In the genomic region with DNA sequence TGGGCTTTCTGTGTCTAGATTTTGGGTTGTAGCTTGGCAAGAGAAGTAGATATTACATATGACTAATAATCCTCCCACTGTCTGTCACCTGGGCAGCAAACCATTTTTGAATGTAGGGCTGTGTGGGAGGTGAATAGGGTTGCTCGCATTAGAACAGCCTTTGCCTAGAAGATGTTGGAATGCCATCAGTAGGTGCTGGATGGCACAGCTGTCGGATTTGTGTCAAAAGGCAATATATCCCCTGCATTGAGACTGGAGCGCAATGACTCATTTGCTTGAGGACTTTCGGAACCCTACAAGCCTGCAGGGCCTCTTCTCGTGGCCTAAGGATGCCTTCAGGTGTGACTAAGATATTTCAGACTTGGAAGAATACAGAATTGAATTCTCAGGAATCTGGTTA, we compare ENCODE assay signal across 15 cellular contexts.
DNase-seq lines count a peak whose midpoint lies in the region; ATAC-seq and TF ChIP-seq lines count a peak whose summit lies in the region.
"Had no signal": no experiment of that assay in that cellular context is flagged by ENCODE, and none has a peak within 500 bp of the region (broad histone marks: within the 10 kb centered on the region; RNA-seq: fewer than 3 reads in every experiment).

No MANE protein-coding gene starts in this region.

- H2AFZ ChIP-seq in PC-9 (no peak overlapping the region), smooth muscle cell (ENCODE audit: low read depth) (no peak overlapping the region)
- H2AFZ ChIP-seq: GM23248 had no signal

- H2BK120ac ChIP-seq in mesendoderm (ENCODE audit: low read depth, low read length): no peak overlapping the region

- peaks cover 4% of the 10 kb centered on the region for H3F3A ChIP-seq in PC-9 (ENCODE audit: insufficient read depth, low read depth)
- peaks cover 4% of the 10 kb centered on the region for H3F3A ChIP-seq in smooth muscle cell (ENCODE audit: low read depth)

- H3K4me1 ChIP-seq in PC-9 (replicated peaks; ENCODE audit: insufficient read depth): peaks cover 18% of the 10 kb centered on the region
- peaks cover 3% of the 10 kb centered on the region for H3K4me1 ChIP-seq in mesendoderm (ENCODE audit: control insufficient read depth, low read depth, low read length)
- peaks cover 34% of the 10 kb centered on the region for H3K4me1 ChIP-seq in smooth muscle cell (ENCODE audit: low read depth)
- H3K4me1 ChIP-seq: BLaER1 treated with 17β-estradiol and CSF1 and Interleukin-3, amounts not matched to agents 10 nM and 100 nM had no signal

- no peak overlapping the region for H4K5ac ChIP-seq in mesendoderm (ENCODE audit: low read length)

- H4K20me1 ChIP-seq in PC-9 (ENCODE audit: insufficient read depth): no peaks in the 10 kb centered on the region
- H4K20me1 ChIP-seq in smooth muscle cell (ENCODE audit: low read depth): no peaks in the 10 kb centered on the region
- H4K20me1 ChIP-seq: BLaER1 treated with 17β-estradiol and CSF1 and Interleukin-3, amounts not matched to agents 10 nM and 100 nM had no signal

- no peak overlapping the region for H2BK5ac ChIP-seq in mesendoderm (ENCODE audit: low read length)

- no peak overlapping the region for H3K27ac ChIP-seq in PC-9
- H3K27ac ChIP-seq in mesendoderm (ENCODE audit: low read depth, low read length): no peak overlapping the region
- H3K27ac ChIP-seq in smooth muscle cell (ENCODE audit: low read depth): peak overlapping the region; percentile 46
- H3K27ac ChIP-seq: BLaER1 treated with 17β-estradiol and CSF1 and Interleukin-3, amounts not matched to agents 10 nM and 100 nM; GM23248; HL-60 had no signal

- intact Hi-C loops in PC-9 (cut with micrococcal nuclease; ENCODE audit: unreplicated experiment): loop anchor here (5.0 to 10.0 kb wide), 2 partner anchors 59 to 384 kb away; no protein-coding TSS in a partner anchor

- no CpG with 5 or more reads among the region's 5 CpGs for WGBS in mesendoderm (ENCODE audit: extremely low coverage, insufficient coverage, low lambda C conversion rate)
- 77% methylated on average over 5 of the region's 5 CpGs for WGBS in smooth muscle cell (ENCODE audit: low lambda C conversion rate)

- H2AK5ac ChIP-seq in mesendoderm (ENCODE audit: low read length): no peak overlapping the region

- H3K27me3 ChIP-seq in PC-9 (ENCODE audit: insufficient read depth, low read depth) (no peaks in the 10 kb centered on the region), mesendoderm (ENCODE audit: insufficient read depth, low read length, poor library complexity) (no peaks in the 10 kb centered on the region), smooth muscle cell (ENCODE audit: low read depth) (no peaks in the 10 kb centered on the region)
- H3K27me3 ChIP-seq: BLaER1 treated with 17β-estradiol and CSF1 and Interleukin-3, amounts not matched to agents 10 nM and 100 nM had no signal

- no peak overlapping the region for H3K4me3 ChIP-seq in PC-9
- no peak overlapping the region for H3K4me3 ChIP-seq in epithelial cell of esophagus (ENCODE audit: low read length)
- no peak overlapping the region for H3K4me3 ChIP-seq in mesendoderm (ENCODE audit: low read length)
- no peak overlapping the region for H3K4me3 ChIP-seq in smooth muscle cell
- H3K4me3 ChIP-seq: BLaER1 treated with 17β-estradiol and CSF1 and Interleukin-3, amounts not matched to agents 10 nM and 100 nM; GM23248 had no signal

- H4K8ac ChIP-seq in mesendoderm (ENCODE audit: low read depth, low read length): no peak overlapping the region

- H2BK15ac ChIP-seq in mesendoderm (replicated peaks; ENCODE audit: low read depth): no peak overlapping the region

- TF ChIP-seq CTCF in PC-9 (conservative IDR thresholded peaks at IDR 0.05) (no peak), epithelial cell of esophagus (IDR thresholded peaks at IDR 0.05; ENCODE audit: insufficient read depth, low read depth, low read length, missing control alignments) (no peak), smooth muscle cell (IDR thresholded peaks at IDR 0.05; ENCODE audit: borderline replicate concordance, insufficient read depth, poor library complexity, severe bottlenecking) (no peak)

- H3K4me2 ChIP-seq in PC-9 (no peak overlapping the region), mesendoderm (ENCODE audit: low read length) (no peak overlapping the region), smooth muscle cell (no peak overlapping the region)
- H3K4me2 ChIP-seq: BLaER1 treated with 17β-estradiol and CSF1 and Interleukin-3, amounts not matched to agents 10 nM and 100 nM had no signal

- H3K56ac ChIP-seq in mesendoderm (ENCODE audit: low read length): no peak overlapping the region

- no peak overlapping the region for H3K4ac ChIP-seq in mesendoderm (ENCODE audit: low read depth, low read length)

- H3K36me3 ChIP-seq in PC-9 (ENCODE audit: low read depth) (no peaks in the 10 kb centered on the region), mesendoderm (ENCODE audit: control insufficient read depth, insufficient read depth, low read length) (no peaks in the 10 kb centered on the region), smooth muscle cell (ENCODE audit: low read depth) (no peaks in the 10 kb centered on the region)
- H3K36me3 ChIP-seq: BLaER1 treated with 17β-estradiol and CSF1 and Interleukin-3, amounts not matched to agents 10 nM and 100 nM had no signal

- no peaks in the 10 kb centered on the region for H3K9me2 ChIP-seq in PC-9 (ENCODE audit: insufficient read depth)

- H3K9ac ChIP-seq in mesendoderm (ENCODE audit: low read length): no peak overlapping the region
- H3K9ac ChIP-seq in smooth muscle cell (ENCODE audit: low read depth): no peak overlapping the region
- H3K9ac ChIP-seq: BLaER1 treated with 17β-estradiol and CSF1 and Interleukin-3, amounts not matched to agents 10 nM and 100 nM; GM23248 had no signal

- DNase-seq in PC-9 (peak; percentile 54 to 60), epithelial cell of esophagus (ENCODE audit: low read depth) (peak; percentile 58), mesendoderm (peak; percentile 30), smooth muscle cell (lab: John Stamatoyannopoulos, UW; ENCODE audit: unreplicated experiment) (no peak), NCI-H345 treated with DMSO at 0.1 percent for 48 hours (lab: John Stamatoyannopoulos, UW; ENCODE audit: unreplicated experiment) (no peak)
- DNase-seq in effector CD8-positive, alpha-beta T cell (lab: John Stamatoyannopoulos, UW): no peak
- DNase-seq: ACHN; CD4-positive, CD25-positive, alpha-beta regulatory T cell; DMS53; GF-D8; GM23248 had no signal

- H3K23ac ChIP-seq in mesendoderm (ENCODE audit: low read length): no peak overlapping the region

- H3K9me3 ChIP-seq in PC-9 (ENCODE audit: insufficient read depth, low read depth) (no peaks in the 10 kb centered on the region), smooth muscle cell (replicated peaks; ENCODE audit: low read depth) (no peaks in the 10 kb centered on the region)
- H3K9me3 ChIP-seq: BLaER1 treated with 17β-estradiol and CSF1 and Interleukin-3, amounts not matched to agents 10 nM and 100 nM had no signal

- ATAC-seq in HG02763 (IDR thresholded peaks at IDR 0.05; ENCODE audit: unreplicated experiment): no peak
- ATAC-seq: HCT116 had no signal

- no peaks in the 10 kb centered on the region for H3K79me1 ChIP-seq in mesendoderm (ENCODE audit: low read length)

- POLR2A ChIA-PET in PC-9 (lab: Charles Lee; ENCODE audit: unreplicated experiment): interaction anchor here (0.6 kb wide), 1 partner anchor 16 kb away, joined by 4 read pairs; no protein-coding TSS in a partner anchor

- CTCF ChIA-PET in PC-9 (lab: Charles Lee): no interaction called here

- H3K79me2 ChIP-seq in PC-9 (ENCODE audit: low read depth): no peaks in the 10 kb centered on the region
- H3K79me2 ChIP-seq in mesendoderm (ENCODE audit: control insufficient read depth, insufficient read depth, low read length): no peaks in the 10 kb centered on the region
- no peaks in the 10 kb centered on the region for H3K79me2 ChIP-seq in smooth muscle cell (ENCODE audit: low read depth)

- no TSS peak for BruUV-seq in PC-9 (replicated peaks; lab: Mats Ljungman, UMichigan)

- H3K18ac ChIP-seq in mesendoderm (ENCODE audit: low read length): no peak overlapping the region

Comparison
In these comparisons a context has a peak if more than half of its experiments do, and no peak if none do; other contexts are left out.
1. DNase-seq: peak in PC-9 (2 of 2), epithelial cell of esophagus (single experiment) and mesendoderm (single experiment); none in smooth muscle cell (single experiment), effector CD8-positive, alpha-beta T cell (single experiment) and NCI-H345 treated with DMSO at 0.1 percent for 48 hours (single experiment).